In the genomic region with DNA sequence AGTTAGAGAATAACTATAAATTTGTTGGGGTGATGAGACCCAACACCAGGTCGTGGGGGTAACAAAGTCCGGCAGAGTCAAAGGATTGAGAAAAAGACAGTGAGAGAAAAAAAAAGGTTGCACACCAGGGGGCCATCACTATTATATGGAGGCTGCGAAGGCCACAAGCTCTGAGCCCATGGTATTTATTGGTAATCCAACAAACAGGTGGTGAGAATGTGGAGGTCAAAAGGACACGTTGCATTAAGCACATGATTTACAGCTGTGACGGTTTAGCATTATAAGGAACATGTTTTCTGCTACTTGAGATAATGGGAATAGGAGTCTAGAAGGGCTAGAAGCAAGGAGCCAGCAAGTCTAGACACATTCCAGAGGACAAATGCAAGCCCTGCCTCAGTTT, we compare ENCODE assay signal across 38 cellular contexts.
"Had no signal": no experiment of that assay in that cellular context is flagged by ENCODE, and none has a peak within 500 bp of the region (broad histone marks: within the 10 kb centered on the region; RNA-seq: fewer than 3 reads in every experiment).

No MANE protein-coding gene starts in this region.

- H3K9me3 Mint-ChIP-seq: activated CD4-positive, alpha-beta T cell treated with anti-CD3 and anti-CD28 coated beads, Interleukin-2, amount 10 ng/mL, durations not matched to agents 7 days and 5 days; activated naive CD8-positive, alpha-beta T cell treated with anti-CD3 and anti-CD28 coated beads, Interleukin-2, amount 50 U/mL, for 24 hours; activated T-cell treated with anti-CD3 and anti-CD28 coated beads, Interleukin-2, amount 50 U/mL, for 24 hours; brain had no signal

- H3K4me3 ChIP-seq: ascending aorta, cardiac muscle cell had no signal

- H3K27ac Mint-ChIP-seq: activated CD4-positive, alpha-beta memory T cell treated with anti-CD3 and anti-CD28 coated beads, Interleukin-2, amount 10 ng/mL, durations not matched to agents 7 days and 5 days; activated CD4-positive, alpha-beta T cell treated with anti-CD3 and anti-CD28 coated beads for 36 hours; activated CD4-positive, alpha-beta T cell treated with anti-CD3 and anti-CD28 coated beads, Interleukin-2, amount 10 ng/mL, durations not matched to agents 7 days and 5 days; activated CD8-positive, alpha-beta memory T cell treated with anti-CD3 and anti-CD28 coated beads, Interleukin-2, amount 10 ng/mL, durations not matched to agents 7 days and 5 days; activated CD8-positive, alpha-beta T cell treated with anti-CD3 and anti-CD28 coated beads, Interleukin-2, amount 10 ng/mL, durations not matched to agents 7 days and 5 days; activated naive CD4-positive, alpha-beta T cell treated with anti-CD3 and anti-CD28 coated beads, Interleukin-2, amount 10 ng/mL, durations not matched to agents 7 days and 5 days; activated naive CD4-positive, alpha-beta T cell treated with anti-CD3 and anti-CD28 coated beads, Interleukin-2, amount 50 U/mL, for 24 hours; activated naive CD8-positive, alpha-beta T cell; activated naive CD8-positive, alpha-beta T cell treated with anti-CD3 and anti-CD28 coated beads, Interleukin-2, amount 10 ng/mL, durations not matched to agents 7 days and 5 days; activated naive CD8-positive, alpha-beta T cell treated with anti-CD3 and anti-CD28 coated beads, Interleukin-2, amount 50 U/mL, for 24 hours; activated T-cell treated with anti-CD3 and anti-CD28 coated beads, Interleukin-2, amount 50 U/mL, for 24 hours; activated T-helper 2 cell treated with anti-CD3 and anti-CD28 coated beads, Interferon-gamma antibody, Interleukin-2, Interleukin-4, amounts not matched to agents 10 μg/mL and 5 μg/mL and 100 μg/mL, durations not matched to agents 14 hours and 24 hours and 36 hours; brain; T-helper 1 cell treated with Interleukin-12 subunit alpha and Interleukin-12 subunit beta and Interleukin-4 antibody, amounts not matched to agents 30 μg/mL and 1 μg/mL, for 36 hours; T-helper 2 cell treated with Interferon-gamma antibody and Interleukin-4, amounts not matched to agents 5 μg/mL and 100 μg/mL, for 36 hours; WTC11 had no signal

- ATAC-seq: activated CD4-positive, alpha-beta T cell treated with anti-CD3 and anti-CD28 coated beads for 36 hours; activated CD4-positive, CD25-positive, alpha-beta regulatory T cell treated with anti-CD3 and anti-CD28 coated beads, Interleukin-2, amount 50 U/mL, for 24 hours; activated CD8-positive, alpha-beta memory T cell treated with anti-CD3 and anti-CD28 coated beads, Interleukin-2, amount 10 ng/mL, durations not matched to agents 7 days and 5 days; activated CD8-positive, alpha-beta T cell treated with anti-CD3 and anti-CD28 coated beads, Interleukin-2, amount 10 ng/mL, durations not matched to agents 7 days and 5 days; activated naive CD8-positive, alpha-beta T cell treated with anti-CD3 and anti-CD28 coated beads, Interleukin-2, amount 50 U/mL, for 24 hours; WTC11 had no signal

- H3K27me3 Mint-ChIP-seq: activated CD4-positive, alpha-beta memory T cell treated with anti-CD3 and anti-CD28 coated beads, Interleukin-2, amount 10 ng/mL, durations not matched to agents 7 days and 5 days; activated CD4-positive, alpha-beta T cell treated with anti-CD3 and anti-CD28 coated beads for 36 hours; activated CD4-positive, alpha-beta T cell treated with anti-CD3 and anti-CD28 coated beads, Interleukin-2, amount 10 ng/mL, durations not matched to agents 7 days and 5 days; activated CD8-positive, alpha-beta memory T cell treated with anti-CD3 and anti-CD28 coated beads, Interleukin-2, amount 10 ng/mL, durations not matched to agents 7 days and 5 days; activated naive CD4-positive, alpha-beta T cell treated with anti-CD3 and anti-CD28 coated beads, Interleukin-2, amount 10 ng/mL, durations not matched to agents 7 days and 5 days; activated naive CD4-positive, alpha-beta T cell treated with anti-CD3 and anti-CD28 coated beads, Interleukin-2, amount 50 U/mL, for 24 hours; activated naive CD8-positive, alpha-beta T cell; activated naive CD8-positive, alpha-beta T cell treated with anti-CD3 and anti-CD28 coated beads, Interleukin-2, amount 10 ng/mL, durations not matched to agents 7 days and 5 days; activated naive CD8-positive, alpha-beta T cell treated with anti-CD3 and anti-CD28 coated beads, Interleukin-2, amount 50 U/mL, for 24 hours; activated T-cell treated with anti-CD3 and anti-CD28 coated beads, Interleukin-2, amount 50 U/mL, for 24 hours; brain; central memory CD8-positive, alpha-beta T cell had no signal

- H3K27ac ChIP-seq: ascending aorta, cardiac muscle cell, VCaP had no signal

- H3K27me3 ChIP-seq: ascending aorta, cardiac muscle cell had no signal

- H3K36me3 Mint-ChIP-seq: activated CD8-positive, alpha-beta memory T cell treated with anti-CD3 and anti-CD28 coated beads, Interleukin-2, amount 10 ng/mL, durations not matched to agents 7 days and 5 days; activated naive CD4-positive, alpha-beta T cell treated with anti-CD3 and anti-CD28 coated beads, Interleukin-2, amount 10 ng/mL, durations not matched to agents 7 days and 5 days; activated naive CD4-positive, alpha-beta T cell treated with anti-CD3 and anti-CD28 coated beads, Interleukin-2, amount 50 U/mL, for 24 hours; activated naive CD8-positive, alpha-beta T cell; activated naive CD8-positive, alpha-beta T cell treated with anti-CD3 and anti-CD28 coated beads, Interleukin-2, amount 10 ng/mL, durations not matched to agents 7 days and 5 days; brain; WTC11 had no signal

- H3K4me3 Mint-ChIP-seq: activated CD4-positive, alpha-beta memory T cell treated with anti-CD3 and anti-CD28 coated beads, Interleukin-2, amount 10 ng/mL, durations not matched to agents 7 days and 5 days; activated CD4-positive, alpha-beta T cell treated with anti-CD3 and anti-CD28 coated beads for 36 hours; activated CD4-positive, alpha-beta T cell treated with anti-CD3 and anti-CD28 coated beads, Interleukin-2, amount 10 ng/mL, durations not matched to agents 7 days and 5 days; activated CD8-positive, alpha-beta memory T cell treated with anti-CD3 and anti-CD28 coated beads, Interleukin-2, amount 10 ng/mL, durations not matched to agents 7 days and 5 days; activated CD8-positive, alpha-beta T cell treated with anti-CD3 and anti-CD28 coated beads, Interleukin-2, amount 10 ng/mL, durations not matched to agents 7 days and 5 days; activated naive CD4-positive, alpha-beta T cell treated with anti-CD3 and anti-CD28 coated beads, Interleukin-2, amount 10 ng/mL, durations not matched to agents 7 days and 5 days; activated naive CD4-positive, alpha-beta T cell treated with anti-CD3 and anti-CD28 coated beads, Interleukin-2, amount 50 U/mL, for 24 hours; activated naive CD8-positive, alpha-beta T cell; activated naive CD8-positive, alpha-beta T cell treated with anti-CD3 and anti-CD28 coated beads, Interleukin-2, amount 10 ng/mL, durations not matched to agents 7 days and 5 days; activated naive CD8-positive, alpha-beta T cell treated with anti-CD3 and anti-CD28 coated beads, Interleukin-2, amount 50 U/mL, for 24 hours; activated T-cell treated with anti-CD3 and anti-CD28 coated beads, Interleukin-2, amount 50 U/mL, for 24 hours; brain; central memory CD8-positive, alpha-beta T cell; T-helper 1 cell treated with Interleukin-12 subunit alpha and Interleukin-12 subunit beta and Interleukin-4 antibody, amounts not matched to agents 30 μg/mL and 1 μg/mL, for 36 hours; T-helper 2 cell treated with Interferon-gamma antibody and Interleukin-4, amounts not matched to agents 5 μg/mL and 100 μg/mL, for 36 hours; WTC11 had no signal

- H3K9me3 ChIP-seq: ascending aorta had no signal

- H3K36me3 ChIP-seq: ascending aorta, cardiac muscle cell had no signal

- DNase-seq: activated CD4-positive, alpha-beta memory T cell treated with anti-CD3 and anti-CD28 coated beads, Interleukin-2, amount 10 ng/mL, durations not matched to agents 7 days and 5 days; activated CD4-positive, alpha-beta T cell treated with anti-CD3 and anti-CD28 coated beads for 1 hour; activated CD4-positive, alpha-beta T cell treated with anti-CD3 and anti-CD28 coated beads for 36 hours; activated CD4-positive, alpha-beta T cell treated with anti-CD3 and anti-CD28 coated beads for 48 hours; activated CD4-positive, alpha-beta T cell treated with anti-CD3 and anti-CD28 coated beads, Interleukin-2, amount 10 ng/mL, durations not matched to agents 7 days and 5 days; activated CD4-positive, alpha-beta T cell treated with anti-CD3 and anti-CD28 coated beads, Interleukin-2, amount 50 U/mL, for 48 hours; activated CD4-positive, CD25-positive, alpha-beta regulatory T cell; activated CD8-positive, alpha-beta memory T cell treated with anti-CD3 and anti-CD28 coated beads for 24 hours; activated CD8-positive, alpha-beta memory T cell treated with anti-CD3 and anti-CD28 coated beads, Interleukin-2, amount 10 ng/mL, durations not matched to agents 7 days and 5 days; activated CD8-positive, alpha-beta memory T cell treated with anti-CD3 and anti-CD28 coated beads, Interleukin-2, amount 50 U/mL, for 48 hours; activated CD8-positive, alpha-beta T cell treated with anti-CD3 and anti-CD28 coated beads, Interleukin-2, amount 10 ng/mL, durations not matched to agents 7 days and 5 days; activated effector memory CD4-positive, alpha-beta T cell treated with Interleukin-2 at 50 U/mL for 16 hours; activated gamma-delta T cell; activated naive CD4-positive, alpha-beta T cell treated with anti-CD3 and anti-CD28 coated beads, Interleukin-2, amount 10 ng/mL, durations not matched to agents 7 days and 5 days; activated naive CD4-positive, alpha-beta T cell treated with Interleukin-2 at 50 U/mL for 16 hours; activated naive CD8-positive, alpha-beta T cell treated with anti-CD3 and anti-CD28 coated beads, Interleukin-2, amount 10 ng/mL, durations not matched to agents 7 days and 5 days; activated naive CD8-positive, alpha-beta T cell treated with anti-CD3 and anti-CD28 coated beads, Interleukin-2, amount 50 U/mL, for 24 hours; activated T-cell treated with anti-CD3 and anti-CD28 coated beads, Interleukin-2, amount 50 U/mL, for 24 hours; activated T-cell treated with anti-CD3 and anti-CD28 coated beads, Interleukin-2, amount 50 U/mL, for 48 hours; amygdala; anterior cingulate cortex; caudate nucleus; cerebellar nuclear complex; T-helper 1 cell; T-helper 2 cell; T-helper 9 cell had no signal

- H3K4me1 Mint-ChIP-seq: activated CD4-positive, alpha-beta memory T cell treated with anti-CD3 and anti-CD28 coated beads, Interleukin-2, amount 10 ng/mL, durations not matched to agents 7 days and 5 days; activated CD4-positive, alpha-beta T cell treated with anti-CD3 and anti-CD28 coated beads for 36 hours; activated CD4-positive, alpha-beta T cell treated with anti-CD3 and anti-CD28 coated beads, Interleukin-2, amount 10 ng/mL, durations not matched to agents 7 days and 5 days; activated CD8-positive, alpha-beta memory T cell treated with anti-CD3 and anti-CD28 coated beads, Interleukin-2, amount 10 ng/mL, durations not matched to agents 7 days and 5 days; activated naive CD4-positive, alpha-beta T cell treated with anti-CD3 and anti-CD28 coated beads, Interleukin-2, amount 10 ng/mL, durations not matched to agents 7 days and 5 days; activated naive CD4-positive, alpha-beta T cell treated with anti-CD3 and anti-CD28 coated beads, Interleukin-2, amount 50 U/mL, for 24 hours; activated naive CD8-positive, alpha-beta T cell treated with anti-CD3 and anti-CD28 coated beads, Interleukin-2, amount 10 ng/mL, durations not matched to agents 7 days and 5 days; activated naive CD8-positive, alpha-beta T cell treated with anti-CD3 and anti-CD28 coated beads, Interleukin-2, amount 50 U/mL, for 24 hours; brain; central memory CD8-positive, alpha-beta T cell; WTC11 had no signal
